ENCODE assay signal across 1 cellular context in the genomic region with DNA sequence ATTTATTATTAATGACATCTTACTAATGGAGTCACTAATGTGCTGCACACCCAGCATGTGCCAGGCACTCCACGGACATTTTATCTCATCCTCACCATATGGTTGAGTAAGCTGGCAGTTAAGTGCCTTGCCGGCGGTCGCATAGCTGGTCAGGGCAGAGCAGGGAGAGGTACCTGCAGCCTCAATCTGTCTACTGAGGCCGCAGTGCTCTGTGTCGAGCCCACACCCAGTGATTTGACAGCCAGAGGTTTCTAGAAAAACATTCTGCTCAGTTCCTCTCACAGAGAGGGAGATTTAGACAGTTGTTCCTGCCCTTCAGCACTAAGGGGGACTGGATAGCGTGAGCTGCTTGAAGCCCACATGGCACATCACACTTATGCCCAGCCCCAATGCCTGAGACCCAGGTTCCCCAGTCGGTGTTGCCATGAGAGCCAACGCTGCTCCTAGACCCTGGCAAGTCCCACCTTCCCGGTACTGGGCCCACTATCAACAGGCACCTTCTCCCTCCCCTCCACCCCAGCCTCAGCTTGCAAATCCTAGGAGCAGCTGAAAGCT.
TF ChIP-seq lines count a peak whose summit lies in the region.

No MANE protein-coding gene starts in this region.

TF ChIP-seq in SK-N-SH, 30 proteins besides CTCF, POLR2A, EP300 and RAD21 (continued from another document):
- TF ChIP-seq, protein P1, sequence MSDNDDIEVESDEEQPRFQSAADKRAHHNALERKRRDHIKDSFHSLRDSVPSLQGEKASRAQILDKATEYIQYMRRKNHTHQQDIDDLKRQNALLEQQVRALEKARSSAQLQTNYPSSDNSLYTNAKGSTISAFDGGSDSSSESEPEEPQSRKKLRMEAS (IDR thresholded peaks at IDR 0.05; ENCODE audit: low read depth), result no peak
- TF ChIP-seq GABPA (IDR thresholded peaks at IDR 0.05; ENCODE audit: low read depth) (no peak), NFIC (IDR thresholded peaks at IDR 0.05; ENCODE audit: borderline replicate concordance) (no peak), RXRA (IDR thresholded peaks at IDR 0.05; ENCODE audit: borderline replicate concordance, low read depth) (no peak), YY1 (IDR thresholded peaks at IDR 0.05; ENCODE audit: low read depth) (no peak), FOXM1 (IDR thresholded peaks at IDR 0.05; ENCODE audit: low read depth) (no peak), EZH2phosphoT487 (IDR thresholded peaks at IDR 0.05; ENCODE audit: borderline replicate concordance, low read depth) (no peak)
